15 cellular contexts compared by ENCODE assay signal in the genomic region with DNA sequence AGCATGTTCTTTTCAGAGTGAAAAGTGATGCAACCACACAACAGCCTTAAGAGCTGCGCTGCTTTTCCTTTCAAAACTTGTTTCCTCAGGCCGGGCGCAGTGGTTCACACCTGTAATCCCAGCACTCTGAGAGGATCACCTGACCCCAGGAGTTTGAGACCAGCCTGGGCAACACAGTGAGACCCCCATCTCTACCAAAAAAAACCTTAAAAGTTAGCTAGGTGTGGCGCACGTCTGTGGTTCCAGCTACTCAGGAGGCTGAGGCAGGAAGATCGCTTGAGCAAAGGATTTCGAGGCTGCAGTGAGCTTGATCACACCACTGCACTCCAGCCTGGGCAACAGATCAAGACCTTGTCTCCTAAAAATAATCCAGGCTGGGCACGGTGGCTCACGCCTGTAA. TPM values are rescaled to one million over a fixed set of nuclear protein-coding genes. Genes with fewer than 3 reads are reported as not detected.
DNase-seq lines count a peak whose midpoint lies in the region; ATAC-seq and TF ChIP-seq lines count a peak whose summit lies in the region.
"Had no signal": no experiment of that assay in that cellular context is flagged by ENCODE, and none has a peak within 500 bp of the region (broad histone marks: within the 10 kb centered on the region; RNA-seq: fewer than 3 reads in every experiment).

No MANE protein-coding gene starts in this region.

- H3K27me3 Mint-ChIP-seq in activated CD4-positive, alpha-beta T cell treated with anti-CD3 and anti-CD28 coated beads, Interleukin-2, amount 10 ng/mL, durations not matched to agents 24 days and 14 days: no peaks in the 10 kb centered on the region
- H3K27me3 Mint-ChIP-seq in IgD-negative memory B cell (no peaks in the 10 kb centered on the region), osteocyte (ENCODE audit: unreplicated experiment) (no peaks in the 10 kb centered on the region)
- no peaks in the 10 kb centered on the region for H3K27me3 Mint-ChIP-seq in activated naive CD8-positive, alpha-beta T cell treated with anti-CD3 and anti-CD28 coated beads, Interleukin-2, amount 50 U/mL, for 24 hours

- ATAC-seq in activated naive CD8-positive, alpha-beta T cell treated with anti-CD3 and anti-CD28 coated beads, Interleukin-2, amount 50 U/mL, for 24 hours: no peak
- no peak for ATAC-seq in GM21526 (IDR thresholded peaks at IDR 0.05; ENCODE audit: low FRiP score, unreplicated experiment)

- peak overlapping the region; percentile 48 for H3K27ac Mint-ChIP-seq in activated CD4-positive, alpha-beta T cell treated with anti-CD3 and anti-CD28 coated beads, Interleukin-2, amount 10 ng/mL, durations not matched to agents 24 days and 14 days
- H3K27ac Mint-ChIP-seq in IgD-negative memory B cell (peak overlapping the region in 2 of 3 donors; percentile 45 to 46), osteocyte (ENCODE audit: unreplicated experiment) (no peak overlapping the region)
- H3K27ac Mint-ChIP-seq in activated naive CD8-positive, alpha-beta T cell treated with anti-CD3 and anti-CD28 coated beads, Interleukin-2, amount 50 U/mL, for 24 hours: no peak overlapping the region

- intact Hi-C loops in activated CD4-positive, alpha-beta T cell treated with anti-CD3 and anti-CD28 coated beads, Interleukin-2, amount 10 ng/mL, durations not matched to agents 24 days and 14 days (cut with micrococcal nuclease): loop anchor here (10.0 kb wide), 1 partner anchor 161 kb away; a partner anchor contains a TSS

- H3K36me3 Mint-ChIP-seq in activated CD4-positive, alpha-beta T cell treated with anti-CD3 and anti-CD28 coated beads, Interleukin-2, amount 10 ng/mL, durations not matched to agents 24 days and 14 days (ENCODE audit: low read depth): peaks cover 39% of the 10 kb centered on the region
- H3K36me3 Mint-ChIP-seq in IgD-negative memory B cell (peaks cover 3% of the 10 kb centered on the region), osteocyte (ENCODE audit: unreplicated experiment) (peaks cover 10% of the 10 kb centered on the region)
- H3K36me3 Mint-ChIP-seq in activated naive CD8-positive, alpha-beta T cell treated with anti-CD3 and anti-CD28 coated beads, Interleukin-2, amount 50 U/mL, for 24 hours (ENCODE audit: low read depth): peaks cover 37% of the 10 kb centered on the region

- no peak for TF ChIP-seq CTCF in osteocyte (IDR thresholded peaks at IDR 0.05)

- H3K4me1 Mint-ChIP-seq in activated CD4-positive, alpha-beta T cell treated with anti-CD3 and anti-CD28 coated beads, Interleukin-2, amount 10 ng/mL, durations not matched to agents 24 days and 14 days: peaks cover 13% of the 10 kb centered on the region
- H3K4me1 Mint-ChIP-seq in IgD-negative memory B cell: peaks cover 13 to 16% (median 15%) of the 10 kb centered on the region in 3 donors
- H3K4me1 Mint-ChIP-seq in activated naive CD8-positive, alpha-beta T cell treated with anti-CD3 and anti-CD28 coated beads, Interleukin-2, amount 50 U/mL, for 24 hours: peaks cover 32% of the 10 kb centered on the region
- H3K4me1 Mint-ChIP-seq in osteocyte (ENCODE audit: unreplicated experiment): peaks cover 26% of the 10 kb centered on the region

- no peak for DNase-seq in activated CD4-positive, alpha-beta T cell treated with anti-CD3 and anti-CD28 coated beads, Interleukin-2, amount 10 ng/mL, durations not matched to agents 24 days and 14 days
- no peak for DNase-seq in activated CD4-positive, alpha-beta T cell treated with anti-CD3 and anti-CD28 coated beads for 48 hours
- DNase-seq in activated naive CD8-positive, alpha-beta T cell treated with anti-CD3 and anti-CD28 coated beads, Interleukin-2, amount 50 U/mL, for 24 hours: no peak
- DNase-seq in osteocyte (ENCODE audit: extremely low spot score, unreplicated experiment) (no peak), A172 (ENCODE audit: low spot score) (no peak), NCI-H226 (no peak)
- DNase-seq: ACHN; kidney glomerular epithelial cell; NCI-H1436; NCI-H526; SHP77; stimulated activated CD4-positive, alpha-beta T cell treated with anti-CD3 and anti-CD28 coated beads, Interleukin-12 subunit alpha, Interleukin-12 subunit beta, amount 100 ng/mL, for 4 hours had no signal

- no peaks in the 10 kb centered on the region for H3K9me3 Mint-ChIP-seq in activated CD4-positive, alpha-beta T cell treated with anti-CD3 and anti-CD28 coated beads, Interleukin-2, amount 10 ng/mL, durations not matched to agents 24 days and 14 days
- H3K9me3 Mint-ChIP-seq in IgD-negative memory B cell: no peaks in the 10 kb centered on the region
- H3K9me3 Mint-ChIP-seq in activated naive CD8-positive, alpha-beta T cell treated with anti-CD3 and anti-CD28 coated beads, Interleukin-2, amount 50 U/mL, for 24 hours: no peaks in the 10 kb centered on the region
- no peaks in the 10 kb centered on the region for H3K9me3 Mint-ChIP-seq in osteocyte (ENCODE audit: unreplicated experiment)

- peak overlapping the region; percentile 51 for H3K4me3 Mint-ChIP-seq in activated CD4-positive, alpha-beta T cell treated with anti-CD3 and anti-CD28 coated beads, Interleukin-2, amount 10 ng/mL, durations not matched to agents 24 days and 14 days
- peak overlapping the region in 2 of 4 donors; percentile 44 to 49 for H3K4me3 Mint-ChIP-seq in IgD-negative memory B cell
- peak overlapping the region; percentile 50 for H3K4me3 Mint-ChIP-seq in activated naive CD8-positive, alpha-beta T cell treated with anti-CD3 and anti-CD28 coated beads, Interleukin-2, amount 50 U/mL, for 24 hours
- H3K4me3 Mint-ChIP-seq in osteocyte (ENCODE audit: unreplicated experiment): peak overlapping the region; percentile 35

RNA-seq across cellular contexts. Expression of a gene that starts 2.0 kb away (rescaled TPM):
- 15.3 and 22.4 TPM in 2 replicates for total RNA-seq in activated CD4-positive, alpha-beta T cell treated with anti-CD3 and anti-CD28 coated beads, Interleukin-2, amount 10 ng/mL, durations not matched to agents 24 days and 14 days
- 26.7 TPM for polyA plus RNA-seq in IgD-negative memory B cell
- total RNA-seq in osteocyte: 11.2 and 11.4 TPM in 2 replicates
- total RNA-seq in A172 (2014; rRNA removed; shearing (Covaris generic)): 5.2 and 8.8 TPM in 2 replicates

RNA-seq across cellular contexts. Expression of a gene that starts 9.7 kb away (rescaled TPM):
- total RNA-seq in activated CD4-positive, alpha-beta T cell treated with anti-CD3 and anti-CD28 coated beads, Interleukin-2, amount 10 ng/mL, durations not matched to agents 24 days and 14 days: not detected in 2 replicates
- not detected for polyA plus RNA-seq in IgD-negative memory B cell
- total RNA-seq in osteocyte: not detected in 2 replicates
- not detected in 2 replicates for total RNA-seq in A172 (2014; rRNA removed; shearing (Covaris generic))
- total RNA-seq: HT1080 had no signal

RNA-seq across cellular contexts. Expression of a gene that starts 18.8 kb away (rescaled TPM):
- 65.9 and 70.2 TPM in 2 replicates for total RNA-seq in activated CD4-positive, alpha-beta T cell treated with anti-CD3 and anti-CD28 coated beads, Interleukin-2, amount 10 ng/mL, durations not matched to agents 24 days and 14 days
- polyA plus RNA-seq in IgD-negative memory B cell: 6.4 TPM
- total RNA-seq in osteocyte: 5.8 and 7.0 TPM in 2 replicates
- total RNA-seq in A172 (2014; rRNA removed; shearing (Covaris generic)): 33.3 and 46.8 TPM in 2 replicates

Comparison
In these comparisons a context has a peak if more than half of its experiments do, and no peak if none do; other contexts are left out.
1. H3K27ac Mint-ChIP-seq: peak in activated CD4-positive, alpha-beta T cell treated with anti-CD3 and anti-CD28 coated beads, Interleukin-2, amount 10 ng/mL, durations not matched to agents 24 days and 14 days (single experiment) and IgD-negative memory B cell (2 of 3); none in activated naive CD8-positive, alpha-beta T cell treated with anti-CD3 and anti-CD28 coated beads, Interleukin-2, amount 50 U/mL, for 24 hours (single experiment) and osteocyte (single experiment).